8 cellular contexts compared by ENCODE assay signal in genomic region chrX:50081282-50081955, GRCh38.
A peak's percentile ranks its signal among the peaks of the same experiment; 100 is the strongest.
DNase-seq lines count a peak whose midpoint lies in the region; ATAC-seq and TF ChIP-seq lines count a peak whose summit lies in the region.

No MANE protein-coding gene starts in this region.

- peaks cover 4% of the 10 kb centered on the region for H3K36me3 Mint-ChIP-seq in activated T-helper 17 cell treated with anti-CD3 and anti-CD28 coated beads, Interleukin-2, amount 50 U/mL, for 72 hours (ENCODE audit: low read depth)

- POLR2A ChIA-PET in HEK293T (lab: Yijun Ruan, JAX) = no interaction called here

- H3K4me1 ChIP-seq in right lobe of liver = peaks cover 0 to 3% (median 0%) of the 10 kb centered on the region in 4 donors

- in situ Hi-C loops in KBM-7 (cut with MboI; ENCODE audit: low pct_unique_long_range_greater_than_20kb, low sequenced_read_pairs) (no loop called here), astrocyte of the cerebellum (cut with HindIII; ENCODE audit: low sequenced_read_pairs) (no loop called here)

- H3K9me3 ChIP-seq in right lobe of liver = no peaks in the 10 kb centered on the region

- no peaks in the 10 kb centered on the region for H3K9me3 Mint-ChIP-seq in activated T-helper 17 cell treated with anti-CD3 and anti-CD28 coated beads, Interleukin-2, amount 50 U/mL, for 72 hours

- peak; percentile 85 to 92 (median 90) for ATAC-seq in right lobe of liver
- no peak for ATAC-seq in activated T-helper 17 cell treated with anti-CD3 and anti-CD28 coated beads, Interleukin-2, amount 50 U/mL, for 72 hours (replicated peaks)

- CTCF ChIA-PET in HEK293T (lab: Yijun Ruan, JAX) = interaction anchor here (0.7 kb wide), 1 partner anchor 165 kb away, joined by 3 read pairs; no protein-coding TSS in a partner anchor

- H3K4me3 ChIP-seq in astrocyte of the cerebellum (ENCODE audit: low read depth, low read length) (no peak overlapping the region), right lobe of liver (no peak overlapping the region)

- H3K27ac ChIP-seq in right lobe of liver = no peak overlapping the region

- intact Hi-C loops in right lobe of liver (cut with DNase I) = no loop called here

- DNase-seq in DMS153 treated with DMSO at 0.1 percent for 48 hours (lab: John Stamatoyannopoulos, UW; ENCODE audit: unreplicated experiment) (peak; percentile 27), DMS153 (lab: John Stamatoyannopoulos, UW) (no peak), KBM-7 (peak; percentile 48), astrocyte of the cerebellum (ENCODE audit: low read depth) (no peak), right lobe of liver (peak; percentile 45 to 66 (median 51)), HEK293T (ENCODE audit: extremely low spot score) (no peak)
- DNase-seq in activated CD4-positive, CD25-positive, alpha-beta regulatory T cell (lab: John Stamatoyannopoulos, UW) = no peak

- H3K27me3 Mint-ChIP-seq in activated T-helper 17 cell treated with anti-CD3 and anti-CD28 coated beads, Interleukin-2, amount 50 U/mL, for 72 hours = no peaks in the 10 kb centered on the region

- H3K27ac Mint-ChIP-seq in activated T-helper 17 cell treated with anti-CD3 and anti-CD28 coated beads, Interleukin-2, amount 50 U/mL, for 72 hours = no peak overlapping the region

- H3K4me3 Mint-ChIP-seq in activated T-helper 17 cell treated with anti-CD3 and anti-CD28 coated beads, Interleukin-2, amount 50 U/mL, for 72 hours = no peak overlapping the region

- whole genome bisulfite sequencing in right lobe of liver (ENCODE audit: insufficient coverage, low coverage, low lambda C conversion rate, missing lambda C conversion rate) = 30% methylated on average over 3 of the region's 3 CpGs

- no peaks in the 10 kb centered on the region for H3K27me3 ChIP-seq in right lobe of liver

- TF ChIP-seq CTCF in astrocyte of the cerebellum (IDR thresholded peaks at IDR 0.05; ENCODE audit: low read depth, low read length, missing control alignments) (peak; percentile 42), right lobe of liver (IDR thresholded peaks at IDR 0.05) (peak; percentile 15 to 50 (median 40))

- no peak for TF ChIP-seq POLR2A in right lobe of liver (IDR thresholded peaks at IDR 0.05)

- no peaks in the 10 kb centered on the region for H3K4me1 Mint-ChIP-seq in activated T-helper 17 cell treated with anti-CD3 and anti-CD28 coated beads, Interleukin-2, amount 50 U/mL, for 72 hours

- no peaks in the 10 kb centered on the region for H3K36me3 ChIP-seq in right lobe of liver

TF ChIP-seq in HEK293T, 16 proteins besides CTCF, POLR2A, EP300 and RAD21:
- TF ChIP-seq FOXA1 (IDR thresholded peaks at IDR 0.05) (no peak), SUZ12 (IDR thresholded peaks at IDR 0.05) (no peak), HDGF (IDR thresholded peaks at IDR 0.05; ENCODE audit: borderline replicate concordance) (no peak), NFRKB (IDR thresholded peaks at IDR 0.05) (no peak), PKNOX1 (IDR thresholded peaks at IDR 0.05) (no peak), FOXK2 (IDR thresholded peaks at IDR 0.05) (no peak), L3MBTL2 (conservative IDR thresholded peaks at IDR 0.05) (no peak), SP1 (IDR thresholded peaks at IDR 0.05) (no peak), LEF1 (IDR thresholded peaks at IDR 0.05; ENCODE audit: borderline replicate concordance) (no peak), BHLHE40 (IDR thresholded peaks at IDR 0.05; ENCODE audit: borderline replicate concordance) (no peak), ZNF384 (IDR thresholded peaks at IDR 0.05) (no peak), TARDBP (IDR thresholded peaks at IDR 0.05) (no peak), FOXM1 (IDR thresholded peaks at IDR 0.05; ENCODE audit: borderline replicate concordance) (no peak), CTBP1 (IDR thresholded peaks at IDR 0.05; ENCODE audit: borderline replicate concordance) (no peak), ELF4 (IDR thresholded peaks at IDR 0.05) (no peak), ARNT (IDR thresholded peaks at IDR 0.05) (no peak)

Comparison
In these comparisons a context has a peak if more than half of its experiments do, and no peak if none do; other contexts are left out.
1. DNase-seq: peak in DMS153 treated with DMSO at 0.1 percent for 48 hours (single experiment), KBM-7 (single experiment) and right lobe of liver (3 of 3); none in DMS153 (single experiment), astrocyte of the cerebellum (single experiment), HEK293T (single experiment) and activated CD4-positive, CD25-positive, alpha-beta regulatory T cell (0 of 4).